In genomic region chr1:221939598-221939997, GRCh38 we compare ENCODE assay signal across 9 cellular contexts.
DNase-seq lines count a peak whose midpoint lies in the region; ATAC-seq and TF ChIP-seq lines count a peak whose summit lies in the region.
"Had no signal": no experiment of that assay in that cellular context is flagged by ENCODE, and none has a peak within 500 bp of the region (broad histone marks: within the 10 kb centered on the region; RNA-seq: fewer than 3 reads in every experiment).

No MANE protein-coding gene starts in this region.

- DNase-seq in NCI-H345 (lab: John Stamatoyannopoulos, UW) (peak; percentile 24), NCI-H345 treated with DMSO at 0.1 percent for 48 hours (lab: John Stamatoyannopoulos, UW; ENCODE audit: unreplicated experiment) (no peak), NCI-H2107 treated with DMSO at 0.1 percent for 48 hours (lab: John Stamatoyannopoulos, UW; ENCODE audit: unreplicated experiment) (peak; percentile 28), transverse colon (peak; percentile 15), HCEC 1CT (no peak), foreskin keratinocyte (no peak)
- no peak for DNase-seq in central memory CD4-positive, alpha-beta T cell

- H3K27ac ChIP-seq in transverse colon (no peak overlapping the region), foreskin keratinocyte (no peak overlapping the region)
- H3K27ac ChIP-seq: SK-N-MC had no signal

- no peak for TF ChIP-seq EP300 in transverse colon (IDR thresholded peaks at IDR 0.05; ENCODE audit: low read depth)

- peaks cover 3 to 5% of the 10 kb centered on the region in 2 donors for H3K9me3 ChIP-seq in transverse colon

- 49% methylated on average over 2 of the region's 2 CpGs; no CpG with 5 or more reads in 1 of the 2 donors for WGBS in transverse colon (ENCODE audit: low coverage in 1 of 2), 2 donors

- intact Hi-C loops in transverse colon (cut with DNase I; ENCODE audit: low total_unique reads) = no loop called here

- no peaks in the 10 kb centered on the region for H3K27me3 ChIP-seq in transverse colon
- H3K27me3 ChIP-seq in foreskin keratinocyte = no peaks in the 10 kb centered on the region

- H3K4me3 ChIP-seq in transverse colon = no peak overlapping the region
- H3K4me3 ChIP-seq: SK-N-MC had no signal

- no peak for TF ChIP-seq POLR2A in transverse colon (IDR thresholded peaks at IDR 0.05)

- TF ChIP-seq CTCF in transverse colon (IDR thresholded peaks at IDR 0.05) (no peak), foreskin keratinocyte (conservative IDR thresholded peaks at IDR 0.05) (no peak)

- ATAC-seq in HG03025 (IDR thresholded peaks at IDR 0.05; ENCODE audit: low FRiP score, unreplicated experiment) = peak; percentile 84
- no peak for ATAC-seq in foreskin keratinocyte

- no peaks in the 10 kb centered on the region for H3K36me3 ChIP-seq in transverse colon

- in situ Hi-C loops in transverse colon (cut with MboI; ENCODE audit: low pct_ligation_motif_present in 1 of 4, low pct_unique_long_range_greater_than_20kb in 1 of 4, low sequenced_read_pairs in 3 of 4) = no loop called here

- H3K4me1 ChIP-seq in transverse colon (no peaks in the 10 kb centered on the region), foreskin keratinocyte (no peaks in the 10 kb centered on the region)

Comparison
In these comparisons a context has a peak if more than half of its experiments do, and no peak if none do; other contexts are left out.
1. DNase-seq: peak in NCI-H345 (single experiment), NCI-H2107 treated with DMSO at 0.1 percent for 48 hours (single experiment) and transverse colon (single experiment); none in NCI-H345 treated with DMSO at 0.1 percent for 48 hours (single experiment), HCEC 1CT (single experiment), foreskin keratinocyte (0 of 2) and central memory CD4-positive, alpha-beta T cell (single experiment).